ENCODE assay signal across 28 cellular contexts in the genomic region with DNA sequence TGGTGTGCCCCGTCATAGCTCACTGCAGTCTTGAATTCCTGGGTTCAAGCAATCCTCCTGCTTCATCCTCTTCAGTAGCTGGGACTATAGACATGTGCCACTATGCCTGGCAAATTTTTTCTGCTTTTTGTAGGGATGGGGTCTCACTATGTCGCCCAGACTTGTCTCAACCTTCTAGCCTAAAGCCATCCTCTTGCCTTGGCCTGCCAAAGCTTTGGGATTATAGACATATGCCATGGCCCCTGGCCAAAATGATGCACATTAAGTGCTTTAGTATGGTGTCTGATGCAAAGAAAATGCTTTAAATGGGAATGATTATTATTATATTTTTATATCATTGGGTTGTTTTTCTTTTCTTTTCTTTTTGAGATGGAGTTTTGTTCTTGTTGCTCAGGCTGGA. TPM values are rescaled to one million over a fixed set of nuclear protein-coding genes. Genes with fewer than 3 reads are reported as not detected.
DNase-seq lines count a peak whose midpoint lies in the region; TF ChIP-seq lines count a peak whose summit lies in the region.
"Had no signal": no experiment of that assay in that cellular context is flagged by ENCODE, and none has a peak within 500 bp of the region (broad histone marks: within the 10 kb centered on the region; RNA-seq: fewer than 3 reads in every experiment).

No MANE protein-coding gene starts in this region.

- CTCF ChIA-PET in RWPE1 (lab: Yijun Ruan, JAX): interaction anchor here (0.6 kb wide), 2 partner anchors 85 to 129 kb away, joined by 3 to 5 read pairs; no protein-coding TSS in a partner anchor
- CTCF ChIA-PET in CD8-positive, alpha-beta memory T cell (lab: Charles Lee): interaction anchor here (0.9 to 1.7 kb wide), 3 partner anchors 24 to 78 kb away, joined by 3 read pairs; no protein-coding TSS in a partner anchor

- no peak overlapping the region for H3K23ac ChIP-seq in mesenchymal stem cell (ENCODE audit: low read length in 2 of 2)

- H3K14ac ChIP-seq in mesenchymal stem cell (ENCODE audit: low read length in 2 of 2): no peak overlapping the region

- H3K79me2 ChIP-seq in Karpas-422 (ENCODE audit: low read length): no peaks in the 10 kb centered on the region

- H2BK120ac ChIP-seq in mesenchymal stem cell (ENCODE audit: low read depth, low read length): no peak overlapping the region

- peak overlapping the region; percentile 70 for H4K91ac ChIP-seq in mesenchymal stem cell (ENCODE audit: low read length)

- no peak overlapping the region for H3K4me2 ChIP-seq in mesenchymal stem cell (ENCODE audit: low read length, poor library complexity, severe bottlenecking)
- H3K4me2 ChIP-seq in Karpas-422 (ENCODE audit: low read depth, low read length, poor library complexity, severe bottlenecking): no peak overlapping the region

- no peak for TF ChIP-seq POLR2A in uterus (IDR thresholded peaks at IDR 0.05)

- no peak overlapping the region for H4K8ac ChIP-seq in mesenchymal stem cell (ENCODE audit: low read length)

- H3K27ac Mint-ChIP-seq in CD8-positive, alpha-beta memory T cell: no peak overlapping the region
- H3K27ac Mint-ChIP-seq: activated naive CD8-positive, alpha-beta T cell treated with anti-CD3 and anti-CD28 coated beads, Interleukin-2, amount 10 ng/mL, durations not matched to agents 7 days and 5 days; activated T-cell treated with anti-CD3 and anti-CD28 coated beads, Interleukin-2, amount 50 U/mL, for 24 hours; CD4-positive, CD25-positive, alpha-beta regulatory T cell; natural killer cell; stimulated activated naive B cell treated with anti-CD40 and anti-IgM and Interleukin-4, amounts not matched to agents 10 μg/mL and 1 μg/mL and 100 μg/mL, for 72 hours had no signal

- H3K9ac ChIP-seq in mesenchymal stem cell (ENCODE audit: low read length): no peak overlapping the region
- no peak overlapping the region for H3K9ac ChIP-seq in Karpas-422 (ENCODE audit: low read length)

- no peak overlapping the region for H2BK5ac ChIP-seq in mesenchymal stem cell (ENCODE audit: low read depth, low read length, poor library complexity, severe bottlenecking)

- H3K9me3 ChIP-seq in mesenchymal stem cell (ENCODE audit: control insufficient read depth, low read length) (no peaks in the 10 kb centered on the region), uterus (no peaks in the 10 kb centered on the region), Karpas-422 (ENCODE audit: low read length) (no peaks in the 10 kb centered on the region)
- no peaks in the 10 kb centered on the region for H3K9me3 ChIP-seq in CD8-positive, alpha-beta memory T cell (ENCODE audit: low read length)
- H3K9me3 ChIP-seq: ascending aorta, left ventricle myocardium inferior, upper lobe of left lung had no signal

- H3K18ac ChIP-seq in mesenchymal stem cell (ENCODE audit: low read depth in 1 of 2, low read length in 2 of 2): peak overlapping the region in 1 of 2 experiments; percentile 67

- H3K27me3 Mint-ChIP-seq in CD8-positive, alpha-beta memory T cell: no peaks in the 10 kb centered on the region
- H3K27me3 Mint-ChIP-seq: activated T-cell treated with anti-CD3 and anti-CD28 coated beads, Interleukin-2, amount 50 U/mL, for 24 hours; stimulated activated naive B cell treated with anti-CD40 and anti-IgM and Interleukin-4, amounts not matched to agents 10 μg/mL and 1 μg/mL and 100 μg/mL, for 72 hours had no signal

- no peak overlapping the region for H3K4me3 ChIP-seq in mesenchymal stem cell (ENCODE audit: insufficient read depth in 1 of 2, low read depth in 1 of 2, low read length in 2 of 2)
- no peak overlapping the region for H3K4me3 ChIP-seq in uterus
- no peak overlapping the region for H3K4me3 ChIP-seq in CD8-positive, alpha-beta memory T cell (ENCODE audit: low read length)
- H3K4me3 ChIP-seq in Karpas-422 (ENCODE audit: low read length): no peak overlapping the region
- H3K4me3 ChIP-seq: ascending aorta, coronary artery, left ventricle myocardium inferior, upper lobe of left lung had no signal

- peak overlapping the region in 1 of 2 experiments; percentile 40 for H3K4ac ChIP-seq in mesenchymal stem cell (ENCODE audit: low read depth in 1 of 2, low read length in 2 of 2)

- H3K4me3 Mint-ChIP-seq in CD8-positive, alpha-beta memory T cell: no peak overlapping the region
- H3K4me3 Mint-ChIP-seq: activated naive CD8-positive, alpha-beta T cell treated with anti-CD3 and anti-CD28 coated beads, Interleukin-2, amount 10 ng/mL, durations not matched to agents 7 days and 5 days; activated T-cell treated with anti-CD3 and anti-CD28 coated beads, Interleukin-2, amount 50 U/mL, for 24 hours; CD4-positive, CD25-positive, alpha-beta regulatory T cell; natural killer cell; stimulated activated naive B cell treated with anti-CD40 and anti-IgM and Interleukin-4, amounts not matched to agents 10 μg/mL and 1 μg/mL and 100 μg/mL, for 72 hours had no signal

- H3K79me1 ChIP-seq in mesenchymal stem cell (replicated peaks; ENCODE audit: low read length, poor library complexity, severe bottlenecking): no peaks in the 10 kb centered on the region

- TF ChIP-seq CTCF in RWPE1 (conservative IDR thresholded peaks at IDR 0.05; ENCODE audit: low read depth) (no peak), uterus (IDR thresholded peaks at IDR 0.05) (no peak)

- H3K36me3 Mint-ChIP-seq in CD8-positive, alpha-beta memory T cell: no peaks in the 10 kb centered on the region
- H3K36me3 Mint-ChIP-seq: activated naive CD8-positive, alpha-beta T cell treated with anti-CD3 and anti-CD28 coated beads, Interleukin-2, amount 10 ng/mL, durations not matched to agents 7 days and 5 days; CD4-positive, CD25-positive, alpha-beta regulatory T cell; natural killer cell; stimulated activated naive B cell treated with anti-CD40 and anti-IgM and Interleukin-4, amounts not matched to agents 10 μg/mL and 1 μg/mL and 100 μg/mL, for 72 hours had no signal

- no peak overlapping the region for H2AFZ ChIP-seq in mesenchymal stem cell (ENCODE audit: low read depth, low read length)
- no peak overlapping the region for H2AFZ ChIP-seq in Karpas-422 (ENCODE audit: low read length)

- no peaks in the 10 kb centered on the region for H3K9me2 ChIP-seq in Karpas-422 (replicated peaks; ENCODE audit: insufficient read depth, low read length)

- H4K20me1 ChIP-seq in Karpas-422 (ENCODE audit: insufficient read depth, low read depth, low read length): no peaks in the 10 kb centered on the region

- H3K4me1 Mint-ChIP-seq in CD8-positive, alpha-beta memory T cell: peaks cover 29 to 38% (median 31%) of the 10 kb centered on the region in 3 donors

- no peaks in the 10 kb centered on the region for H3K27me3 ChIP-seq in mesenchymal stem cell (ENCODE audit: control insufficient read depth in 1 of 2, insufficient read depth in 1 of 2, low read length in 2 of 2)
- no peaks in the 10 kb centered on the region for H3K27me3 ChIP-seq in uterus
- H3K27me3 ChIP-seq in CD8-positive, alpha-beta memory T cell (ENCODE audit: insufficient read depth, low read length, poor library complexity, severe bottlenecking): no peaks in the 10 kb centered on the region
- no peaks in the 10 kb centered on the region for H3K27me3 ChIP-seq in Karpas-422 (ENCODE audit: low read length)
- H3K27me3 ChIP-seq: ascending aorta, upper lobe of left lung had no signal

- H2BK15ac ChIP-seq in mesenchymal stem cell (ENCODE audit: low read depth, poor library complexity, severe bottlenecking): peak overlapping the region; percentile 2

- peak; percentile 28 for DNase-seq in activated CD8-positive, alpha-beta memory T cell treated with anti-CD3 and anti-CD28 coated beads for 24 hours
- no peak for DNase-seq in activated CD8-positive, alpha-beta memory T cell treated with anti-CD3 and anti-CD28 coated beads, Interleukin-2, amount 50 U/mL, for 48 hours
- DNase-seq in RWPE1 (ENCODE audit: low spot score) (no peak), mesenchymal stem cell (no peak), uterus (no peak), HPDE6-E6E7 (ENCODE audit: extremely low spot score) (no peak), Karpas-422 (no peak)
- DNase-seq in CD8-positive, alpha-beta memory T cell: no peak
- DNase-seq: 8988T; activated CD4-positive, alpha-beta T cell treated with anti-CD3 and anti-CD28 coated beads for 4 hours; activated effector memory CD4-positive, alpha-beta T cell treated with anti-CD3 and anti-CD28 coated beads, Interleukin-2, amount 50 U/mL, for 16 hours; activated naive CD8-positive, alpha-beta T cell treated with anti-CD3 and anti-CD28 coated beads, Interleukin-2, amount 10 ng/mL, durations not matched to agents 7 days and 5 days; activated T-cell treated with anti-CD3 and anti-CD28 coated beads, Interleukin-2, amount 50 U/mL, for 24 hours; CD4-positive, CD25-positive, alpha-beta regulatory T cell; effector memory CD4-positive, alpha-beta T cell; H7; hypothalamus; left ventricle myocardium inferior; natural killer cell; NCI-H446 treated with DMSO at 0.1 percent for 48 hours; NCI-H774; stimulated activated naive B cell treated with anti-CD40 and anti-IgM and Interleukin-4, amounts not matched to agents 10 μg/mL and 1 μg/mL and 100 μg/mL, for 72 hours; T1000 had no signal

- H3K36me3 ChIP-seq in mesenchymal stem cell (ENCODE audit: control insufficient read depth in 1 of 2, insufficient read depth in 2 of 2, low read depth in 1 of 2, low read length in 2 of 2) (no peaks in the 10 kb centered on the region), uterus (no peaks in the 10 kb centered on the region), Karpas-422 (ENCODE audit: insufficient read depth, low read length) (no peaks in the 10 kb centered on the region)
- no peaks in the 10 kb centered on the region for H3K36me3 ChIP-seq in CD8-positive, alpha-beta memory T cell (ENCODE audit: insufficient read depth, low read length)
- H3K36me3 ChIP-seq: ascending aorta, left ventricle myocardium inferior, upper lobe of left lung had no signal

- H2AK5ac ChIP-seq in mesenchymal stem cell (ENCODE audit: low read length, severe bottlenecking): peak overlapping the region; percentile 47

- POLR2A ChIA-PET in RWPE1 (lab: Yijun Ruan, JAX; ENCODE audit: low non-redundant PET): no interaction called here
- POLR2A ChIA-PET in CD8-positive, alpha-beta memory T cell (lab: Charles Lee): no interaction called here

- peak overlapping the region; percentile 88; the same call in 1 of the 2 replicates for H3K27ac ChIP-seq in RWPE1
- H3K27ac ChIP-seq in mesenchymal stem cell (ENCODE audit: low read length, poor library complexity, severe bottlenecking): peak overlapping the region; percentile 91
- peak overlapping the region; percentile 87 to 93 for H3K27ac ChIP-seq in uterus
- H3K27ac ChIP-seq in CD8-positive, alpha-beta memory T cell (ENCODE audit: low read depth, low read length): no peak overlapping the region
- H3K27ac ChIP-seq in Karpas-422 (ENCODE audit: low read length): no peak overlapping the region
- H3K27ac ChIP-seq: VCaP had no signal

- no peaks in the 10 kb centered on the region for H3K9me3 Mint-ChIP-seq in CD8-positive, alpha-beta memory T cell
- H3K9me3 Mint-ChIP-seq: activated naive CD8-positive, alpha-beta T cell treated with anti-CD3 and anti-CD28 coated beads, Interleukin-2, amount 10 ng/mL, durations not matched to agents 7 days and 5 days; activated T-cell treated with anti-CD3 and anti-CD28 coated beads, Interleukin-2, amount 50 U/mL, for 24 hours; CD4-positive, CD25-positive, alpha-beta regulatory T cell; natural killer cell; stimulated activated naive B cell treated with anti-CD40 and anti-IgM and Interleukin-4, amounts not matched to agents 10 μg/mL and 1 μg/mL and 100 μg/mL, for 72 hours had no signal

- H3K4me1 ChIP-seq in mesenchymal stem cell (ENCODE audit: control insufficient read depth, insufficient read depth, low read depth, low read length) (peaks cover 20% of the 10 kb centered on the region), uterus (no peaks in the 10 kb centered on the region), Karpas-422 (ENCODE audit: low read length) (peaks cover 13% of the 10 kb centered on the region)
- H3K4me1 ChIP-seq in CD8-positive, alpha-beta memory T cell (ENCODE audit: insufficient read depth, low read length): peaks cover 19% of the 10 kb centered on the region

- intact Hi-C loops in uterus (cut with DNase I; ENCODE audit: low total_unique reads): no loop called here

- 95% methylated on average over 2 of the region's 2 CpGs for WGBS in mesenchymal stem cell

- peak overlapping the region; percentile 69 to 96 for H2BK12ac ChIP-seq in mesenchymal stem cell (ENCODE audit: low read length in 2 of 2)

RNA-seq across cellular contexts. Expression of a gene that starts 33.2 kb away (rescaled TPM):
- 216 TPM for polyA plus RNA-seq in mesenchymal stem cell (2013, experiment 1 of 2)
- 211 TPM for polyA plus RNA-seq in mesenchymal stem cell (2013, experiment 2 of 2)
- 100 to 1,000 TPM in 3 of 4 donors, 10 to 100 TPM in 1; 77.4 to 313 (median 215) TPM for total RNA-seq in uterus
- total RNA-seq in CD8-positive, alpha-beta memory T cell: 10 to 100 TPM; 30.6 to 31.2 TPM
- polyA plus RNA-seq in CD8-positive, alpha-beta memory T cell: 43.7 TPM
- 37.6 and 50.5 TPM in 2 replicates for total RNA-seq in Karpas-422 (2014; rRNA removed; shearing (Covaris generic); ENCODE audit: low replicate concordance)

RNA-seq across cellular contexts. Expression of a gene that starts 53.8 kb away (rescaled TPM):
- 1,126 TPM for polyA plus RNA-seq in mesenchymal stem cell (2013, experiment 1 of 2)
- 1,146 TPM for polyA plus RNA-seq in mesenchymal stem cell (2013, experiment 2 of 2)
- 10 to 100 TPM in 2 of 4 donors, 1 to 10 TPM in 2; 1.8 to 15.3 (median 9.0) TPM for total RNA-seq in uterus
- total RNA-seq in CD8-positive, alpha-beta memory T cell: 1 to 10 TPM; 1.2 to 1.6 TPM
- polyA plus RNA-seq in CD8-positive, alpha-beta memory T cell: not detected
- total RNA-seq in Karpas-422 (2014; rRNA removed; shearing (Covaris generic); ENCODE audit: low replicate concordance): 3.2 and 6.3 TPM in 2 replicates
- total RNA-seq: SK-MEL-5 had no signal
- polyA plus RNA-seq: CD4-positive, CD25-positive, alpha-beta regulatory T cell had no signal

Comparison
In these comparisons a context has a peak if more than half of its experiments do, and no peak if none do; other contexts are left out.
1. H3K27ac ChIP-seq: peak in RWPE1 (single experiment), mesenchymal stem cell (single experiment) and uterus (2 of 2); none in CD8-positive, alpha-beta memory T cell (single experiment) and Karpas-422 (single experiment).